ENCODE assay signal across 2 cellular contexts in genomic region chr6:16850332-16851022, GRCh38.
TF ChIP-seq lines count a peak whose summit lies in the region.

No MANE protein-coding gene starts in this region.

TF ChIP-seq in A549, 52 proteins besides CTCF, POLR2A, EP300 and RAD21:
- peak; percentile 43 for TF ChIP-seq MAFK (IDR thresholded peaks at IDR 0.05; ENCODE audit: partially characterized antibody)
- TF ChIP-seq CBX8 (IDR thresholded peaks at IDR 0.05), result no peak
- TF ChIP-seq GATA3 (IDR thresholded peaks at IDR 0.05; ENCODE audit: borderline replicate concordance), result no peak
- TF ChIP-seq, protein P1, sequence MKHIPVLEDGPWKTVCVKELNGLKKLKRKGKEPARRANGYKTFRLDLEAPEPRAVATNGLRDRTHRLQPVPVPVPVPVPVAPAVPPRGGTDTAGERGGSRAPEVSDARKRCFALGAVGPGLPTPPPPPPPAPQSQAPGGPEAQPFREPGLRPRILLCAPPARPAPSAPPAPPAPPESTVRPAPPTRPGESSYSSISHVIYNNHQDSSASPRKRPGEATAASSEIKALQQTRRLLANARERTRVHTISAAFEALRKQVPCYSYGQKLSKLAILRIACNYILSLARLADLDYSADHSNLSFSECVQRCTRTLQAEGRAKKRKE (CRISPR knock-in tag; IDR thresholded peaks at IDR 0.05; ENCODE audit: low read depth), result no peak
- TF ChIP-seq CEBPB (IDR thresholded peaks at IDR 0.05), result no peak
- no peak for TF ChIP-seq ESRRA (IDR thresholded peaks at IDR 0.05; ENCODE audit: borderline replicate concordance, low read length)
- TF ChIP-seq NPAS2 (CRISPR knock-in tag; IDR thresholded peaks at IDR 0.05; ENCODE audit: borderline replicate concordance), result no peak
- TF ChIP-seq EHMT2 (IDR thresholded peaks at IDR 0.05; ENCODE audit: low read depth), result no peak

TF ChIP-seq in IMR-90, 13 proteins besides CTCF, POLR2A, EP300 and RAD21:
- TF ChIP-seq, protein P2, sequence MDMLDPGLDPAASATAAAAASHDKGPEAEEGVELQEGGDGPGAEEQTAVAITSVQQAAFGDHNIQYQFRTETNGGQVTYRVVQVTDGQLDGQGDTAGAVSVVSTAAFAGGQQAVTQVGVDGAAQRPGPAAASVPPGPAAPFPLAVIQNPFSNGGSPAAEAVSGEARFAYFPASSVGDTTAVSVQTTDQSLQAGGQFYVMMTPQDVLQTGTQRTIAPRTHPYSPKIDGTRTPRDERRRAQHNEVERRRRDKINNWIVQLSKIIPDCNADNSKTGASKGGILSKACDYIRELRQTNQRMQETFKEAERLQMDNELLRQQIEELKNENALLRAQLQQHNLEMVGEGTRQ (IDR thresholded peaks at IDR 0.05; ENCODE audit: low read depth, low read length), result no peak
- peak; percentile 47 for TF ChIP-seq MAFK (IDR thresholded peaks at IDR 0.05; ENCODE audit: low read depth, low read length)
- TF ChIP-seq MAZ (IDR thresholded peaks at IDR 0.05; ENCODE audit: borderline replicate concordance, low read depth, low read length), result no peak
- no peak for TF ChIP-seq BHLHE40 (IDR thresholded peaks at IDR 0.05; ENCODE audit: low read depth, low read length)
- TF ChIP-seq SMC3 (IDR thresholded peaks at IDR 0.05; ENCODE audit: low read depth, low read length), result no peak
- no peak for TF ChIP-seq RCOR1 (IDR thresholded peaks at IDR 0.05; ENCODE audit: insufficient replicate concordance, low read length)
